Comparison of ENCODE assay signal across 22 cellular contexts in genomic region chr10:110093722-110094121, GRCh38.
DNase-seq lines count a peak whose midpoint lies in the region; ATAC-seq and TF ChIP-seq lines count a peak whose summit lies in the region.
"Had no signal": no experiment of that assay in that cellular context is flagged by ENCODE, and none has a peak within 500 bp of the region (broad histone marks: within the 10 kb centered on the region; RNA-seq: fewer than 3 reads in every experiment).

No MANE protein-coding gene starts in this region.

- H3K36me3 ChIP-seq in MM.1S (replicated peaks; ENCODE audit: insufficient read depth, low read length) = no peaks in the 10 kb centered on the region
- H3K36me3 ChIP-seq: SJCRH30 had no signal

- no peaks in the 10 kb centered on the region for H3K79me2 ChIP-seq in MM.1S (ENCODE audit: low read length)

- H2AFZ ChIP-seq in MM.1S (ENCODE audit: low read length) = no peak overlapping the region
- H2AFZ ChIP-seq: GM23248 had no signal

- H3K4me3 ChIP-seq in MM.1S (ENCODE audit: low read length) = no peak overlapping the region
- H3K4me3 ChIP-seq: GM23248, SJCRH30 had no signal

- H3K27me3 Mint-ChIP-seq in natural killer cell (ENCODE audit: low read depth in 2 of 2) = no peaks in the 10 kb centered on the region
- H3K27me3 Mint-ChIP-seq in natural killer cell treated with Interleukin-12 subunit alpha and Interleukin-12 subunit beta and Interleukin-15 and Interleukin-18, amount 100 ng/mL, for 72 hours = no peaks in the 10 kb centered on the region

- H3K4me2 ChIP-seq in MM.1S (ENCODE audit: low read depth, low read length) = no peak overlapping the region

- no peaks in the 10 kb centered on the region for H3K9me3 ChIP-seq in MM.1S (replicated peaks; ENCODE audit: insufficient read depth, low read length)
- H3K9me3 ChIP-seq: SJCRH30 had no signal

- intact Hi-C loops in natural killer cell (cut with micrococcal nuclease) = no loop called here

- H3K4me1 ChIP-seq in MM.1S (ENCODE audit: low read length) = peaks cover 8% of the 10 kb centered on the region; the same call in 1 of the 2 replicates
- H3K4me1 ChIP-seq: SJCRH30 had no signal

- H3K9me2 ChIP-seq in MM.1S (replicated peaks; ENCODE audit: insufficient read depth, low read length) = no peaks in the 10 kb centered on the region

- no peak for TF ChIP-seq CTCF in natural killer cell (IDR thresholded peaks at IDR 0.05)
- TF ChIP-seq CTCF in MM.1S (IDR thresholded peaks at IDR 0.05; ENCODE audit: low read length) = no peak
- TF ChIP-seq CTCF in omental fat pad (IDR thresholded peaks at IDR 0.05) = no peak

- H3K9ac ChIP-seq in MM.1S (ENCODE audit: low read length) = no peak overlapping the region
- H3K9ac ChIP-seq: GM23248 had no signal

- DNase-seq in natural killer cell (no peak), MM.1S (peak; percentile 14), omental fat pad (ENCODE audit: low spot score) (no peak), glomerular visceral epithelial cell (ENCODE audit: extremely low spot score) (no peak)
- DNase-seq in natural killer cell treated with Interleukin-12 subunit alpha and Interleukin-12 subunit beta and Interleukin-15 and Interleukin-18, amount 100 ng/mL, for 72 hours (ENCODE audit: low spot score) = no peak
- DNase-seq: 8988T, AML-193, DMS53, GDM1, GM23248, H9, IMR-90, NCI-H1694, NCI-H2081, NCI-H2171 treated with DMSO at 0.1 percent for 48 hours, NCI-H526, OCI-M1, SJCRH30, T-helper 1 cell had no signal

- H3K4me3 Mint-ChIP-seq in natural killer cell = peak overlapping the region; percentile 13
- no peak overlapping the region for H3K4me3 Mint-ChIP-seq in natural killer cell treated with Interleukin-12 subunit alpha and Interleukin-12 subunit beta and Interleukin-15 and Interleukin-18, amount 100 ng/mL, for 72 hours
- H3K4me3 Mint-ChIP-seq: H9 had no signal

- H3K27ac ChIP-seq in MM.1S (ENCODE audit: low read length) = no peak overlapping the region
- H3K27ac ChIP-seq: C4-2B, GM23248, SJCRH30 had no signal

- no peaks in the 10 kb centered on the region for H3K27me3 ChIP-seq in MM.1S (replicated peaks; ENCODE audit: insufficient read depth, low read length)
- H3K27me3 ChIP-seq: SJCRH30 had no signal

- no peaks in the 10 kb centered on the region for H3K36me3 Mint-ChIP-seq in natural killer cell
- H3K36me3 Mint-ChIP-seq in natural killer cell treated with Interleukin-12 subunit alpha and Interleukin-12 subunit beta and Interleukin-15 and Interleukin-18, amount 100 ng/mL, for 72 hours = peaks cover 5% of the 10 kb centered on the region

- H3K4me1 Mint-ChIP-seq in natural killer cell = peaks cover 72 to 73% of the 10 kb centered on the region in 2 donors
- peaks cover 34 to 44% of the 10 kb centered on the region in 2 donors for H3K4me1 Mint-ChIP-seq in natural killer cell treated with Interleukin-12 subunit alpha and Interleukin-12 subunit beta and Interleukin-15 and Interleukin-18, amount 100 ng/mL, for 72 hours (ENCODE audit: low read depth in 2 of 2)
- H3K4me1 Mint-ChIP-seq: H9 had no signal

- no peaks in the 10 kb centered on the region for H4K20me1 ChIP-seq in MM.1S (ENCODE audit: insufficient read depth, low read length)

- H3F3A ChIP-seq in MM.1S (ENCODE audit: insufficient read depth, low read length) = no peaks in the 10 kb centered on the region

- H3K9me3 Mint-ChIP-seq in natural killer cell = no peaks in the 10 kb centered on the region
- H3K9me3 Mint-ChIP-seq in natural killer cell treated with Interleukin-12 subunit alpha and Interleukin-12 subunit beta and Interleukin-15 and Interleukin-18, amount 100 ng/mL, for 72 hours = no peaks in the 10 kb centered on the region
- H3K9me3 Mint-ChIP-seq: H9 had no signal

- peak overlapping the region; percentile 62 to 85 for H3K27ac Mint-ChIP-seq in natural killer cell
- H3K27ac Mint-ChIP-seq in natural killer cell treated with Interleukin-12 subunit alpha and Interleukin-12 subunit beta and Interleukin-15 and Interleukin-18, amount 100 ng/mL, for 72 hours = peak overlapping the region in 1 of 2 donors; percentile 50
- H3K27ac Mint-ChIP-seq: H9 had no signal

- ATAC-seq in natural killer cell (no peak), GM18868 (IDR thresholded peaks at IDR 0.05; ENCODE audit: unreplicated experiment) (peak; percentile 64), omental fat pad (ENCODE audit: low FRiP score) (no peak)
- no peak for ATAC-seq in natural killer cell treated with Interleukin-12 subunit alpha and Interleukin-12 subunit beta and Interleukin-15 and Interleukin-18, amount 100 ng/mL, for 72 hours
- no peak for ATAC-seq in activated CD4-positive, CD25-positive, alpha-beta regulatory T cell treated with anti-CD3 and anti-CD28 coated beads, Interleukin-2, amount 50 U/mL, for 24 hours
